ENCODE assay signal across 3 cellular contexts in the genomic region with DNA sequence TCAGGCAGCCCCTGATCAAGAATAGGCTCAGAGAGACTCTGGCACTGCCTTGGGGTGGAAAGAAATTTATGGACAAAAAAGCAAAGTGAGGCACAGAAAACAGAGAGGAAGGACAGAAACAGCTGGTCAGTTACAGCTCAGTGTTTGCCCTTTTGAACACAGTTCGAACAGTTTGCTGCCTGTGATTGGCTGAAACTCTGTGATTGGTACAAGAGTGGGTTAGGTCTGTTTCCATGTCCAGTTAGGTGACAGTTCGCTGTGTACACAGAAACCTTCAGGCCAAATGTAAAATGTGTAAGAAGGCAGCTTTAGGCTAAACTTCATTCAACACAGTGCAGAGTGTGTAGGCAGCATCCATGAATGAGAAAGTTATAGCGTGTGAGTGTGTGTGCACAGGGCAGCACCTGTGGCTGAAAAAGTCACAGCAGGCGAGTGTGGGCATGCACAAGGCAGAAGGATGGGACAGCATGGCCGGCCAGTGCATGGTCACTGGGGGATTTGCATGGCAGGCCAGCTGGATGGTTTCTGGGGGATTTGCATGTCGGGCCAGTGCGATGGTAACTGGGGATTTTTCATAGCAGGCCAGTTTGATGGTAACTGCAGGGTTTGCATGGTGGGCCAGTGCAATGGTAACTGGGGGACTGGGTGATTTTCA.
TF ChIP-seq lines count a peak whose summit lies in the region.

No MANE protein-coding gene starts in this region.

TF ChIP-seq in A549, 52 proteins besides CTCF, POLR2A, EP300 and RAD21:
- TF ChIP-seq TFCP2L1 (CRISPR knock-in tag; IDR thresholded peaks at IDR 0.05) (no peak), CHD4 (IDR thresholded peaks at IDR 0.05; ENCODE audit: borderline replicate concordance) (no peak), JUNB (IDR thresholded peaks at IDR 0.05) (no peak), RARB (CRISPR knock-in tag; IDR thresholded peaks at IDR 0.05) (no peak), BCL3 (IDR thresholded peaks at IDR 0.05) (no peak), CHD2 (IDR thresholded peaks at IDR 0.05; ENCODE audit: low read length, partially characterized antibody) (no peak), CBX2 (IDR thresholded peaks at IDR 0.05; ENCODE audit: borderline replicate concordance, low read depth) (no peak), HOXA7 (CRISPR knock-in tag; IDR thresholded peaks at IDR 0.05) (no peak), MAZ (IDR thresholded peaks at IDR 0.05; ENCODE audit: borderline replicate concordance, low read depth, low read length) (no peak)
- TF ChIP-seq, protein P1, sequence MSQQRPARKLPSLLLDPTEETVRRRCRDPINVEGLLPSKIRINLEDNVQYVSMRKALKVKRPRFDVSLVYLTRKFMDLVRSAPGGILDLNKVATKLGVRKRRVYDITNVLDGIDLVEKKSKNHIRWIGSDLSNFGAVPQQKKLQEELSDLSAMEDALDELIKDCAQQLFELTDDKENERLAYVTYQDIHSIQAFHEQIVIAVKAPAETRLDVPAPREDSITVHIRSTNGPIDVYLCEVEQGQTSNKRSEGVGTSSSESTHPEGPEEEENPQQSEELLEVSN (IDR thresholded peaks at IDR 0.05; ENCODE audit: borderline replicate concordance, low read depth), result no peak

TF ChIP-seq in HepG2, 621 proteins besides CTCF, POLR2A, EP300 and RAD21:
- TF ChIP-seq ZNF292 (CRISPR knock-in tag; IDR thresholded peaks at IDR 0.05; ENCODE audit: borderline replicate concordance, low read depth) (peak; percentile 32; the same call in 1 of the 2 replicates), TFAP4 (IDR thresholded peaks at IDR 0.05; ENCODE audit: borderline replicate concordance, low read depth) (peak; percentile 12; the same call in 1 of the 2 replicates)
- TF ChIP-seq, protein P2, sequence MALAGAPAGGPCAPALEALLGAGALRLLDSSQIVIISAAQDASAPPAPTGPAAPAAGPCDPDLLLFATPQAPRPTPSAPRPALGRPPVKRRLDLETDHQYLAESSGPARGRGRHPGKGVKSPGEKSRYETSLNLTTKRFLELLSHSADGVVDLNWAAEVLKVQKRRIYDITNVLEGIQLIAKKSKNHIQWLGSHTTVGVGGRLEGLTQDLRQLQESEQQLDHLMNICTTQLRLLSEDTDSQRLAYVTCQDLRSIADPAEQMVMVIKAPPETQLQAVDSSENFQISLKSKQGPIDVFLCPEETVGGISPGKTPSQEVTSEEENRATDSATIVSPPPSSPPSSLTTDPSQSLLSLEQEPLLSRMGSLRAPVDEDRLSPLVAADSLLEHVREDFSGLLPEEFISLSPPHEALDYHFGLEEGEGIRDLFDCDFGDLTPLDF (CRISPR knock-in tag; IDR thresholded peaks at IDR 0.05), result no peak
TF ChIP-seq in HepG2: peak in this region for 2.

TF ChIP-seq in WTC11, 78 proteins besides CTCF, POLR2A, EP300 and RAD21:
- TF ChIP-seq CREM (CRISPR knock-in tag; IDR thresholded peaks at IDR 0.05), result no peak
TF ChIP-seq in WTC11: peak in this region for 0.
